Comparison of ENCODE assay signal across 9 cellular contexts in genomic region chr17:57622886-57623433, GRCh38.
DNase-seq lines count a peak whose midpoint lies in the region; ATAC-seq and TF ChIP-seq lines count a peak whose summit lies in the region.
"Had no signal": no experiment of that assay in that cellular context is flagged by ENCODE, and none has a peak within 500 bp of the region (broad histone marks: within the 10 kb centered on the region; RNA-seq: fewer than 3 reads in every experiment).

No MANE protein-coding gene starts in this region.

- TF ChIP-seq POLR2A in right lobe of liver (IDR thresholded peaks at IDR 0.05) = no peak

- H3K27ac ChIP-seq in right lobe of liver = no peak overlapping the region

- H3K27me3 Mint-ChIP-seq in activated naive CD8-positive, alpha-beta T cell = no peaks in the 10 kb centered on the region
- H3K27me3 Mint-ChIP-seq: naive thymus-derived CD8-positive, alpha-beta T cell had no signal

- 68% methylated on average over 10 of the region's 12 CpGs for whole genome bisulfite sequencing in right lobe of liver (ENCODE audit: insufficient coverage, low coverage, low lambda C conversion rate, missing lambda C conversion rate)

- peak overlapping the region; percentile 38 for H3K27ac Mint-ChIP-seq in activated naive CD8-positive, alpha-beta T cell

- TF ChIP-seq CTCF in GM10266 (IDR thresholded peaks at IDR 0.05; ENCODE audit: control insufficient read depth, insufficient read depth, low read depth, missing control alignments) = no peak
- no peak for TF ChIP-seq CTCF in right lobe of liver (IDR thresholded peaks at IDR 0.05)

- no peaks in the 10 kb centered on the region for H3K27me3 ChIP-seq in right lobe of liver

- H3K9me3 ChIP-seq in right lobe of liver = no peaks in the 10 kb centered on the region

- intact Hi-C loops in right lobe of liver (cut with DNase I) = no loop called here

- ATAC-seq in GM21447 (IDR thresholded peaks at IDR 0.05; ENCODE audit: unreplicated experiment) (peak; percentile 62), right lobe of liver (peak; percentile 47 to 66 (median 56)), HG03039 (IDR thresholded peaks at IDR 0.05; ENCODE audit: unreplicated experiment) (no peak)

- H3K4me1 Mint-ChIP-seq in activated naive CD8-positive, alpha-beta T cell (ENCODE audit: low read depth) = peaks cover 17% of the 10 kb centered on the region

- no peak overlapping the region for H3K4me3 Mint-ChIP-seq in activated naive CD8-positive, alpha-beta T cell

- no peaks in the 10 kb centered on the region for H3K9me3 Mint-ChIP-seq in activated naive CD8-positive, alpha-beta T cell (ENCODE audit: low read depth)
- H3K9me3 Mint-ChIP-seq: naive thymus-derived CD8-positive, alpha-beta T cell had no signal

- H3K36me3 Mint-ChIP-seq in activated naive CD8-positive, alpha-beta T cell = peaks cover 14% of the 10 kb centered on the region

- DNase-seq in GM10266 (ENCODE audit: extremely low spot score) (peak; percentile 58), HT1080 (ENCODE audit: low read depth) (peak; percentile 80), right lobe of liver (no peak), NCI-H146 (lab: John Stamatoyannopoulos, UW) (no peak), DMS114 treated with DMSO at 0.1 percent for 48 hours (lab: John Stamatoyannopoulos, UW; ENCODE audit: unreplicated experiment) (no peak)

- no peaks in the 10 kb centered on the region for H3K36me3 ChIP-seq in right lobe of liver

- H3K4me3 ChIP-seq in right lobe of liver = no peak overlapping the region

- H3K4me1 ChIP-seq in right lobe of liver = no peaks in the 10 kb centered on the region

Comparison
In these comparisons a context has a peak if more than half of its experiments do, and no peak if none do; other contexts are left out.
1. DNase-seq: peak in GM10266 (single experiment) and HT1080 (single experiment); none in right lobe of liver (0 of 3), NCI-H146 (single experiment) and DMS114 treated with DMSO at 0.1 percent for 48 hours (single experiment).